1 cellular context compared by ENCODE assay signal in the genomic region with DNA sequence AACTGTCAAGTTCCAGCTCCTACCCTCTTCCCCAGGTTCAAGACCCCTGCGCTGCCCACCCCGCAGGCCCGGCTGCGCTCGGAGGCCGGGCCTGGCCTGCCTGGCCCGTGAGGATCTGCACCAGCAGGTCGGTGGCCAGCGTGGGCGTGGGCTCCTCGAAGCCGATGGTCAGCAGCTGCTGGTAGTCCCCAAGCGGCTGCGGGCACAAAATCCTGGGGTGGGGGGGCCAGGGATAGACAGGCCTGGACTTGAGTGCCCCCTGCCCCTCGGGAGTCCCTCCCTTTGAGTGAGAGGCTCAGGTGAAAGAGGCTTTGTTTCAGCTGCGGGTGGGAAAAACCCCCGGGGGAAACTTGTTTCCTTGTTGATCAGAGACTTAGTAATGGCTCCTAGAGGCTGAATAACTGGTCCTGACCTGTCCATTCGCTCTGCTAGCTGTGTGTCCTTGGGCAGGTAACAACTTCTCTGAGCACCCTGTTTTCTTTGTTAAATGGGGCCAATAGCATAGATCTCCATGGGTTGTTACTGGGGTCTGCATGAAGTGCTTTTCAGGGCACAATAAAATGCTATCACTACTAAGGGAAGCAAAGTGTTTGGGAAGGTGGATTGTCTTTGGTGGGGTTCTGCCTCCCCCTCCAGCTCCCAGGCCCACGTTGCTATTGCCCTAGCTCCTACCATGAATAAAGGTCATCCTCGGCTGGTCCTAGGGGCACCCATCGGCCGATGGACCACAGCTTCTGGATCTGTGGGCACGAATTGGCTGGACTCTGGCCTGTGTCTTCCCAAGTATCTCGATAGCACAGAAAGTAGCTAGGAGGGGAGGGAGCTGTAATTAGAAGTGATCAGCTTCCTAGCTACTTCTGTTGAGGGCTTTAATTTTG.
TF ChIP-seq lines count a peak whose summit lies in the region.

No MANE protein-coding gene starts in this region.

TF ChIP-seq in GM12878, 131 proteins besides CTCF, POLR2A, EP300 and RAD21 (continued from another document):
- TF ChIP-seq, protein P1, sequence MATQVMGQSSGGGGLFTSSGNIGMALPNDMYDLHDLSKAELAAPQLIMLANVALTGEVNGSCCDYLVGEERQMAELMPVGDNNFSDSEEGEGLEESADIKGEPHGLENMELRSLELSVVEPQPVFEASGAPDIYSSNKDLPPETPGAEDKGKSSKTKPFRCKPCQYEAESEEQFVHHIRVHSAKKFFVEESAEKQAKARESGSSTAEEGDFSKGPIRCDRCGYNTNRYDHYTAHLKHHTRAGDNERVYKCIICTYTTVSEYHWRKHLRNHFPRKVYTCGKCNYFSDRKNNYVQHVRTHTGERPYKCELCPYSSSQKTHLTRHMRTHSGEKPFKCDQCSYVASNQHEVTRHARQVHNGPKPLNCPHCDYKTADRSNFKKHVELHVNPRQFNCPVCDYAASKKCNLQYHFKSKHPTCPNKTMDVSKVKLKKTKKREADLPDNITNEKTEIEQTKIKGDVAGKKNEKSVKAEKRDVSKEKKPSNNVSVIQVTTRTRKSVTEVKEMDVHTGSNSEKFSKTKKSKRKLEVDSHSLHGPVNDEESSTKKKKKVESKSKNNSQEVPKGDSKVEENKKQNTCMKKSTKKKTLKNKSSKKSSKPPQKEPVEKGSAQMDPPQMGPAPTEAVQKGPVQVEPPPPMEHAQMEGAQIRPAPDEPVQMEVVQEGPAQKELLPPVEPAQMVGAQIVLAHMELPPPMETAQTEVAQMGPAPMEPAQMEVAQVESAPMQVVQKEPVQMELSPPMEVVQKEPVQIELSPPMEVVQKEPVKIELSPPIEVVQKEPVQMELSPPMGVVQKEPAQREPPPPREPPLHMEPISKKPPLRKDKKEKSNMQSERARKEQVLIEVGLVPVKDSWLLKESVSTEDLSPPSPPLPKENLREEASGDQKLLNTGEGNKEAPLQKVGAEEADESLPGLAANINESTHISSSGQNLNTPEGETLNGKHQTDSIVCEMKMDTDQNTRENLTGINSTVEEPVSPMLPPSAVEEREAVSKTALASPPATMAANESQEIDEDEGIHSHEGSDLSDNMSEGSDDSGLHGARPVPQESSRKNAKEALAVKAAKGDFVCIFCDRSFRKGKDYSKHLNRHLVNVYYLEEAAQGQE (IDR thresholded peaks at IDR 0.05; ENCODE audit: low read depth, low read length): no peak
- TF ChIP-seq, protein P2, sequence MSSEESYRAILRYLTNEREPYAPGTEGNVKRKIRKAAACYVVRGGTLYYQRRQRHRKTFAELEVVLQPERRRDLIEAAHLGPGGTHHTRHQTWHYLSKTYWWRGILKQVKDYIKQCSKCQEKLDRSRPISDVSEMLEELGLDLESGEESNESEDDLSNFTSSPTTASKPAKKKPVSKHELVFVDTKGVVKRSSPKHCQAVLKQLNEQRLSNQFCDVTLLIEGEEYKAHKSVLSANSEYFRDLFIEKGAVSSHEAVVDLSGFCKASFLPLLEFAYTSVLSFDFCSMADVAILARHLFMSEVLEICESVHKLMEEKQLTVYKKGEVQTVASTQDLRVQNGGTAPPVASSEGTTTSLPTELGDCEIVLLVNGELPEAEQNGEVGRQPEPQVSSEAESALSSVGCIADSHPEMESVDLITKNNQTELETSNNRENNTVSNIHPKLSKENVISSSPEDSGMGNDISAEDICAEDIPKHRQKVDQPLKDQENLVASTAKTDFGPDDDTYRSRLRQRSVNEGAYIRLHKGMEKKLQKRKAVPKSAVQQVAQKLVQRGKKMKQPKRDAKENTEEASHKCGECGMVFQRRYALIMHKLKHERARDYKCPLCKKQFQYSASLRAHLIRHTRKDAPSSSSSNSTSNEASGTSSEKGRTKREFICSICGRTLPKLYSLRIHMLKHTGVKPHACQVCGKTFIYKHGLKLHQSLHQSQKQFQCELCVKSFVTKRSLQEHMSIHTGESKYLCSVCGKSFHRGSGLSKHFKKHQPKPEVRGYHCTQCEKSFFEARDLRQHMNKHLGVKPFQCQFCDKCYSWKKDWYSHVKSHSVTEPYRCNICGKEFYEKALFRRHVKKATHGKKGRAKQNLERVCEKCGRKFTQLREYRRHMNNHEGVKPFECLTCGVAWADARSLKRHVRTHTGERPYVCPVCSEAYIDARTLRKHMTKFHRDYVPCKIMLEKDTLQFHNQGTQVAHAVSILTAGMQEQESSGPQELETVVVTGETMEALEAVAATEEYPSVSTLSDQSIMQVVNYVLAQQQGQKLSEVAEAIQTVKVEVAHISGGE (CRISPR knock-in tag; IDR thresholded peaks at IDR 0.05): no peak
- TF ChIP-seq DPF2 (IDR thresholded peaks at IDR 0.05) (peak; percentile 94), BHLHE40 (IDR thresholded peaks at IDR 0.05; ENCODE audit: borderline replicate concordance in 1 of 2, low read depth in 2 of 2, low read length in 1 of 2) (peak in 1 of 2 experiments; percentile 60; a peak in 1 of 4 replicates), POU2F2 (IDR thresholded peaks at IDR 0.05; ENCODE audit: borderline replicate concordance, low read depth, low read length) (no peak), ZNF217 (IDR thresholded peaks at IDR 0.05) (0 out of 2 replicates have a peak, but pooled peaks have one; percentile 30), SIN3A (IDR thresholded peaks at IDR 0.05; ENCODE audit: low read depth, low read length) (0 out of 2 replicates have a peak, but pooled peaks have one; percentile 1), HDGF (IDR thresholded peaks at IDR 0.05) (peak; percentile 61), CBX3 (IDR thresholded peaks at IDR 0.05; ENCODE audit: borderline replicate concordance, low read depth) (no peak), RELA (IDR thresholded peaks at IDR 0.05; ENCODE audit: borderline replicate concordance, partially characterized antibody) (no peak)
- TF ChIP-seq, protein P3, sequence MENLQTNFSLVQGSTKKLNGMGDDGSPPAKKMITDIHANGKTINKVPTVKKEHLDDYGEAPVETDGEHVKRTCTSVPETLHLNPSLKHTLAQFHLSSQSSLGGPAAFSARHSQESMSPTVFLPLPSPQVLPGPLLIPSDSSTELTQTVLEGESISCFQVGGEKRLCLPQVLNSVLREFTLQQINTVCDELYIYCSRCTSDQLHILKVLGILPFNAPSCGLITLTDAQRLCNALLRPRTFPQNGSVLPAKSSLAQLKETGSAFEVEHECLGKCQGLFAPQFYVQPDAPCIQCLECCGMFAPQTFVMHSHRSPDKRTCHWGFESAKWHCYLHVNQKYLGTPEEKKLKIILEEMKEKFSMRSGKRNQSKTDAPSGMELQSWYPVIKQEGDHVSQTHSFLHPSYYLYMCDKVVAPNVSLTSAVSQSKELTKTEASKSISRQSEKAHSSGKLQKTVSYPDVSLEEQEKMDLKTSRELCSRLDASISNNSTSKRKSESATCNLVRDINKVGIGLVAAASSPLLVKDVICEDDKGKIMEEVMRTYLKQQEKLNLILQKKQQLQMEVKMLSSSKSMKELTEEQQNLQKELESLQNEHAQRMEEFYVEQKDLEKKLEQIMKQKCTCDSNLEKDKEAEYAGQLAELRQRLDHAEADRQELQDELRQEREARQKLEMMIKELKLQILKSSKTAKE (IDR thresholded peaks at IDR 0.05; ENCODE audit: low read depth, poor library complexity, severe bottlenecking): peak; percentile 34
